In the genomic region with DNA sequence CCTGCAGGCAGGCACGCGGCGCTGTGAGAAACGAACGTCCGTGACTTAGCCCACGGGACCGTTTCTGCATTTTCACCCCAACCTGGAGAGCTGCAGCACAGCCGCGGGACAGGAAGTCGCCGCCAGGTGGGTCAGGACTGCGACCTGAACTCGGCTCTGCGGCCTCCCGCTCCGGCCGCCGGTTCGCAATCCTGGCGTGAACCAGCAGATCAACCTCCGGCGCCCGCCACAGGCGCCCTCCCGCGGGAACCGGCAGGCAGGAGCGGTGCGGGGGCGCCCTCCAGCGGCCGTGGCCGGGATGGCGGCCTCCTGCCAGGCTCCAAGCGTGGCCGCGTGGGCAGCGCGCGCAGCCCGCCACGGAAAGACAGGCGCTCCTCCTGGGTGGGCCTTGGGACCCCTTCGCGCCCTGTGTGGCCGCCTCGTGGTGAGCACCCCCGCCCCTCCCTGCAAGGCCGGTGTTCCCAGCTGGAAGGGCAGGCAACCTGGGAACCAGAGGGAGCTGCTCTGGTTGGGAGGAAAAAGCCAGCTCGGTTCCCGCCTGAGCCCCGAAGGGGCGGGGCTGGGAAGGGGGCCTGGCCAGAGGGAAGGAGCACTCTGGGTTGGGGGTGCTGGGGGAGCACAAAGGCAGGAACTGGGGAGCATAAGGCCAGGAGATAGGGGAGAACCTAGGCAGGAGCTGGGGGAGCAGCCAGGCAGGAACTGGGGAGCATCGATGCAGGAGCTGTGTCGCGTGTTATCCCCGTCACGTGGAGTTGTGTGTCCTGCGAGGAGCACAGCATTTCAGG, we compare ENCODE assay signal across 1 cellular context.
TF ChIP-seq lines count a peak whose summit lies in the region.

No MANE protein-coding gene starts in this region.

TF ChIP-seq in HepG2, 621 proteins besides CTCF, POLR2A, EP300 and RAD21 (continued from another document and continues in another):
- TF ChIP-seq ZNF574 (CRISPR knock-in tag; IDR thresholded peaks at IDR 0.05) (peak; percentile 83), HOXA3 (CRISPR knock-in tag; IDR thresholded peaks at IDR 0.05) (peak; percentile 81), ZMYM2 (CRISPR knock-in tag; IDR thresholded peaks at IDR 0.05) (no peak), PRMT3 (CRISPR knock-in tag; IDR thresholded peaks at IDR 0.05; ENCODE audit: borderline replicate concordance, low read depth) (0 out of 2 replicates have a peak, but pooled peaks have one; percentile 84), ZNF850 (CRISPR knock-in tag; conservative IDR thresholded peaks at IDR 0.05) (0 out of 2 replicates have a peak, but pooled peaks have one; percentile 91), FOXA3 (CRISPR knock-in tag; IDR thresholded peaks at IDR 0.05) (peak; percentile 39), MTERF4 (CRISPR knock-in tag; IDR thresholded peaks at IDR 0.05) (peak; percentile 49; the same call in 1 of the 2 replicates), PTBP1 (IDR thresholded peaks at IDR 0.05; ENCODE audit: low read depth, low read length, poor library complexity, severe bottlenecking) (no peak), STAT5B (CRISPR knock-in tag; IDR thresholded peaks at IDR 0.05) (no peak), CBFB (CRISPR knock-in tag; IDR thresholded peaks at IDR 0.05) (peak; percentile 79), FIP1L1 (IDR thresholded peaks at IDR 0.05; ENCODE audit: borderline replicate concordance, insufficient read depth, low read depth, low read length) (no peak), PPARG (CRISPR knock-in tag; conservative IDR thresholded peaks at IDR 0.05) (peak; percentile 58; the same call in 1 of the 2 replicates), ZNF605 (CRISPR knock-in tag; IDR thresholded peaks at IDR 0.05) (0 out of 2 replicates have a peak, but pooled peaks have one; percentile 49), ZNF614 (CRISPR knock-in tag; IDR thresholded peaks at IDR 0.05; ENCODE audit: borderline replicate concordance) (peak; percentile 52; the same call in 1 of the 2 replicates), STAG1 (CRISPR knock-in tag; IDR thresholded peaks at IDR 0.05) (peak; percentile 99), CAMTA2 (CRISPR knock-in tag; IDR thresholded peaks at IDR 0.05; ENCODE audit: borderline replicate concordance) (0 out of 2 replicates have a peak, but pooled peaks have one; percentile 16), ZNF44 (CRISPR knock-in tag; IDR thresholded peaks at IDR 0.05) (0 out of 2 replicates have a peak, but pooled peaks have one; percentile 24), PRPF4 (IDR thresholded peaks at IDR 0.05; ENCODE audit: low read depth, low read length, poor library complexity, severe bottlenecking) (no peak), TP53 (CRISPR knock-in tag; conservative IDR thresholded peaks at IDR 0.05) (no peak; the same call in 1 of the 2 replicates), GLI4 (CRISPR knock-in tag; IDR thresholded peaks at IDR 0.05; ENCODE audit: borderline replicate concordance) (0 out of 2 replicates have a peak, but pooled peaks have one; percentile 95), HMG20B (CRISPR knock-in tag; conservative IDR thresholded peaks at IDR 0.05) (peak; percentile 29; the same call in 1 of the 2 replicates), LCORL (IDR thresholded peaks at IDR 0.05) (no peak), LCORL (CRISPR knock-in tag; IDR thresholded peaks at IDR 0.05) (peak; percentile 89), FLYWCH1 (CRISPR knock-in tag; IDR thresholded peaks at IDR 0.05) (peak; percentile 31; the same call in 1 of the 2 replicates), HCFC1 (IDR thresholded peaks at IDR 0.05; ENCODE audit: low read depth, low read length) (0 out of 2 replicates have a peak, but pooled peaks have one; percentile 14), GATAD1 (CRISPR knock-in tag; IDR thresholded peaks at IDR 0.05) (peak; percentile 56; the same call in 1 of the 2 replicates), IRF2 (CRISPR knock-in tag; IDR thresholded peaks at IDR 0.05) (peak; percentile 62; the same call in 1 of the 2 replicates), SNAI1 (CRISPR knock-in tag; IDR thresholded peaks at IDR 0.05; ENCODE audit: borderline replicate concordance) (no peak), ZNF251 (CRISPR knock-in tag; IDR thresholded peaks at IDR 0.05) (no peak), ZBTB42 (CRISPR knock-in tag; IDR thresholded peaks at IDR 0.05) (peak; percentile 17; the same call in 1 of the 2 replicates)
- TF ChIP-seq, protein P1, sequence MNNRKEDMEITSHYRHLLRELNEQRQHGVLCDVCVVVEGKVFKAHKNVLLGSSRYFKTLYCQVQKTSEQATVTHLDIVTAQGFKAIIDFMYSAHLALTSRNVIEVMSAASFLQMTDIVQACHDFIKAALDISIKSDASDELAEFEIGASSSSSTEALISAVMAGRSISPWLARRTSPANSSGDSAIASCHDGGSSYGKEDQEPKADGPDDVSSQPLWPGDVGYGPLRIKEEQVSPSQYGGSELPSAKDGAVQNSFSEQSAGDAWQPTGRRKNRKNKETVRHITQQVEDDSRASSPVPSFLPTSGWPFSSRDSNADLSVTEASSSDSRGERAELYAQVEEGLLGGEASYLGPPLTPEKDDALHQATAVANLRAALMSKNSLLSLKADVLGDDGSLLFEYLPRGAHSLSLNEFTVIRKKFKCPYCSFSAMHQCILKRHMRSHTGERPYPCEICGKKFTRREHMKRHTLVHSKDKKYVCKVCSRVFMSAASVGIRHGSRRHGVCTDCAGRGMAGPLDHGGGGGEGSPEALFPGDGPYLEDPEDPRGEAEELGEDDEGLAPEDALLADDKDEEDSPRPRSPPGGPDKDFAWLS (CRISPR knock-in tag; IDR thresholded peaks at IDR 0.05; ENCODE audit: borderline replicate concordance), result peak; percentile 85; the same call in 1 of the 2 replicates
- TF ChIP-seq, protein P2, sequence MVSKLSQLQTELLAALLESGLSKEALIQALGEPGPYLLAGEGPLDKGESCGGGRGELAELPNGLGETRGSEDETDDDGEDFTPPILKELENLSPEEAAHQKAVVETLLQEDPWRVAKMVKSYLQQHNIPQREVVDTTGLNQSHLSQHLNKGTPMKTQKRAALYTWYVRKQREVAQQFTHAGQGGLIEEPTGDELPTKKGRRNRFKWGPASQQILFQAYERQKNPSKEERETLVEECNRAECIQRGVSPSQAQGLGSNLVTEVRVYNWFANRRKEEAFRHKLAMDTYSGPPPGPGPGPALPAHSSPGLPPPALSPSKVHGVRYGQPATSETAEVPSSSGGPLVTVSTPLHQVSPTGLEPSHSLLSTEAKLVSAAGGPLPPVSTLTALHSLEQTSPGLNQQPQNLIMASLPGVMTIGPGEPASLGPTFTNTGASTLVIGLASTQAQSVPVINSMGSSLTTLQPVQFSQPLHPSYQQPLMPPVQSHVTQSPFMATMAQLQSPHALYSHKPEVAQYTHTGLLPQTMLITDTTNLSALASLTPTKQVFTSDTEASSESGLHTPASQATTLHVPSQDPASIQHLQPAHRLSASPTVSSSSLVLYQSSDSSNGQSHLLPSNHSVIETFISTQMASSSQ (IDR thresholded peaks at IDR 0.05; ENCODE audit: low read depth), result no peak
- TF ChIP-seq, protein P2 (CRISPR knock-in tag; IDR thresholded peaks at IDR 0.05; ENCODE audit: borderline replicate concordance), result peak; percentile 36; the same call in 1 of the 2 replicates
- TF ChIP-seq, protein P3, sequence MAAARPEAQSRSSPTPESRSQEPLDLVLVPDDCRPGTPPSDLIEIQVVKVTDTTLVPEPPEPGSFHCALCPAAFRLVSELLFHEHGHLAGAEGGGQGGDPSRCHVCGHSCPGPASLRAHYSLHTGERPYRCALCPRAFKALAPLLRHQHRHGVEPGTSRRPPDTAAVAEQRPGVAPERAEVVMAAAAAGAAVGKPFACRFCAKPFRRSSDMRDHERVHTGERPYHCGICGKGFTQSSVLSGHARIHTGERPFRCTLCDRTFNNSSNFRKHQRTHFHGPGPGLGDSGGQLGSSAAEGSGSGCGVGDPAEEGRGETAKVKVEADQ (CRISPR knock-in tag; IDR thresholded peaks at IDR 0.05; ENCODE audit: borderline replicate concordance), result peak; percentile 83; the same call in 1 of the 2 replicates
- TF ChIP-seq, protein P4, sequence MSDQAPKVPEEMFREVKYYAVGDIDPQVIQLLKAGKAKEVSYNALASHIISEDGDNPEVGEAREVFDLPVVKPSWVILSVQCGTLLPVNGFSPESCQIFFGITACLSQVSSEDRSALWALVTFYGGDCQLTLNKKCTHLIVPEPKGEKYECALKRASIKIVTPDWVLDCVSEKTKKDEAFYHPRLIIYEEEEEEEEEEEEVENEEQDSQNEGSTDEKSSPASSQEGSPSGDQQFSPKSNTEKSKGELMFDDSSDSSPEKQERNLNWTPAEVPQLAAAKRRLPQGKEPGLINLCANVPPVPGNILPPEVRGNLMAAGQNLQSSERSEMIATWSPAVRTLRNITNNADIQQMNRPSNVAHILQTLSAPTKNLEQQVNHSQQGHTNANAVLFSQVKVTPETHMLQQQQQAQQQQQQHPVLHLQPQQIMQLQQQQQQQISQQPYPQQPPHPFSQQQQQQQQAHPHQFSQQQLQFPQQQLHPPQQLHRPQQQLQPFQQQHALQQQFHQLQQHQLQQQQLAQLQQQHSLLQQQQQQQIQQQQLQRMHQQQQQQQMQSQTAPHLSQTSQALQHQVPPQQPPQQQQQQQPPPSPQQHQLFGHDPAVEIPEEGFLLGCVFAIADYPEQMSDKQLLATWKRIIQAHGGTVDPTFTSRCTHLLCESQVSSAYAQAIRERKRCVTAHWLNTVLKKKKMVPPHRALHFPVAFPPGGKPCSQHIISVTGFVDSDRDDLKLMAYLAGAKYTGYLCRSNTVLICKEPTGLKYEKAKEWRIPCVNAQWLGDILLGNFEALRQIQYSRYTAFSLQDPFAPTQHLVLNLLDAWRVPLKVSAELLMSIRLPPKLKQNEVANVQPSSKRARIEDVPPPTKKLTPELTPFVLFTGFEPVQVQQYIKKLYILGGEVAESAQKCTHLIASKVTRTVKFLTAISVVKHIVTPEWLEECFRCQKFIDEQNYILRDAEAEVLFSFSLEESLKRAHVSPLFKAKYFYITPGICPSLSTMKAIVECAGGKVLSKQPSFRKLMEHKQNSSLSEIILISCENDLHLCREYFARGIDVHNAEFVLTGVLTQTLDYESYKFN (CRISPR knock-in tag; conservative IDR thresholded peaks at IDR 0.05), result peak; percentile 36; the same call in 1 of the 2 replicates
- TF ChIP-seq, protein P5, sequence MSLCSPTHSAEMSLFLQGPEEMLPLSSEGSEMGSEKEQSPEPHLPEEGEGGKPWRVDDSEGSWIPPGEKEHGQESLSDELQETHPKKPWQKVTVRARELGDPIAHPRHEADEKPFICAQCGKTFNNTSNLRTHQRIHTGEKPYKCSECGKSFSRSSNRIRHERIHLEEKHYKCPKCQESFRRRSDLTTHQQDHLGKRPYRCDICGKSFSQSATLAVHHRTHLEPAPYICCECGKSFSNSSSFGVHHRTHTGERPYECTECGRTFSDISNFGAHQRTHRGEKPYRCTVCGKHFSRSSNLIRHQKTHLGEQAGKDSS (CRISPR knock-in tag; IDR thresholded peaks at IDR 0.05; ENCODE audit: borderline replicate concordance, low read depth), result peak; percentile 47
- TF ChIP-seq, protein P6, sequence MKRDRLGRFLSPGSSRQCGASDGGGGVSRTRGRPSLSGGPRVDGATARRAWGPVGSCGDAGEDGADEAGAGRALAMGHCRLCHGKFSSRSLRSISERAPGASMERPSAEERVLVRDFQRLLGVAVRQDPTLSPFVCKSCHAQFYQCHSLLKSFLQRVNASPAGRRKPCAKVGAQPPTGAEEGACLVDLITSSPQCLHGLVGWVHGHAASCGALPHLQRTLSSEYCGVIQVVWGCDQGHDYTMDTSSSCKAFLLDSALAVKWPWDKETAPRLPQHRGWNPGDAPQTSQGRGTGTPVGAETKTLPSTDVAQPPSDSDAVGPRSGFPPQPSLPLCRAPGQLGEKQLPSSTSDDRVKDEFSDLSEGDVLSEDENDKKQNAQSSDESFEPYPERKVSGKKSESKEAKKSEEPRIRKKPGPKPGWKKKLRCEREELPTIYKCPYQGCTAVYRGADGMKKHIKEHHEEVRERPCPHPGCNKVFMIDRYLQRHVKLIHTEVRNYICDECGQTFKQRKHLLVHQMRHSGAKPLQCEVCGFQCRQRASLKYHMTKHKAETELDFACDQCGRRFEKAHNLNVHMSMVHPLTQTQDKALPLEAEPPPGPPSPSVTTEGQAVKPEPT (CRISPR knock-in tag; IDR thresholded peaks at IDR 0.05; ENCODE audit: low read depth), result 0 out of 2 replicates have a peak, but pooled peaks have one; percentile 59
- TF ChIP-seq, protein P7, sequence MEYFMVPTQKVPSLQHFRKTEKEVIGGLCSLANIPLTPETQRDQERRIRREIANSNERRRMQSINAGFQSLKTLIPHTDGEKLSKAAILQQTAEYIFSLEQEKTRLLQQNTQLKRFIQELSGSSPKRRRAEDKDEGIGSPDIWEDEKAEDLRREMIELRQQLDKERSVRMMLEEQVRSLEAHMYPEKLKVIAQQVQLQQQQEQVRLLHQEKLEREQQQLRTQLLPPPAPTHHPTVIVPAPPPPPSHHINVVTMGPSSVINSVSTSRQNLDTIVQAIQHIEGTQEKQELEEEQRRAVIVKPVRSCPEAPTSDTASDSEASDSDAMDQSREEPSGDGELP (IDR thresholded peaks at IDR 0.05; ENCODE audit: borderline replicate concordance, low read depth), result peak; percentile 34; the same call in 1 of the 2 replicates
